In the genomic region with DNA sequence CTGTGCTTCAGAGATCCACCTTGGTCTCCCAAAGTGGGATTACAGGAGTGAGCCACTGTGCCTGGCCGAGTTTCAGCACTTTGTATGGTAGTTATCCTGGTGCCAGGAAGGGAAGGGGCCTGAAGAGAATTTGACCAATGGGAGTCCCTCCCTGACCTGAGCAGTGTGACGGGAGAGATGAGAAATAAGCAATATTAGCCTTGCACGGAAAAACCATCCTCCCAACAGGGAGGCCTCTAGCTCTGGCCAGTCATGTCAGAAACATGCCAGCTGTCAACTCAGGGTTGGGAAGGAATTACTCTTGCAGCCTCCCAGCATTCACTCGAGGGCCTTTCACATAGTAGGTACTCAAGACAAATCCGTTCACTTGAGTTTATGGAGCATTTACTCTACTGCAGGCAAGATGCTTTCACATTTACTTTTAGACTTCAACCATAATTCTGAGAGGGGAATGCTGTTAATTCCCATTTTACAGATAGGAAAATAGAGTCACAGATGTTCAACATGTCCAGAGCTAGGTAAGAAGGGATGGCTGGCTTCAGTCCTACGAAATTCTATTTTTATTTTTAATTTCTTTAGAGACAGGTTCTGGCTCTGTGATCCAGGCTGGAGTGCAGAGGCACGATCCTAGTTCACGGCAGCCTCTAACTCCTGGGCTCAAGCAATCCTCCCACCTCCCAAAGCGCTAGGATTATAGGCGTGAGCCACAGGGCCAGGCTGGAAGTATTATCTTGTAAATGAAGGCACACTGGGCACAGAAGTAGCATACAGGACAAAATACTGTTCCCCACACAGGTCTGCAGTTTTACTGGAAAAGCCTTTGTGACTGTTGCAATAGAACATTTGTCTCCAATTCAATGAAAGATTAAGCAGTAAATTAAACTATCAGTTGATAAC, we compare ENCODE assay signal across 1 cellular context.
TF ChIP-seq lines count a peak whose summit lies in the region.

No MANE protein-coding gene starts in this region.

TF ChIP-seq in K562, 482 proteins besides CTCF, POLR2A, EP300 and RAD21:
- TF ChIP-seq, protein P1, sequence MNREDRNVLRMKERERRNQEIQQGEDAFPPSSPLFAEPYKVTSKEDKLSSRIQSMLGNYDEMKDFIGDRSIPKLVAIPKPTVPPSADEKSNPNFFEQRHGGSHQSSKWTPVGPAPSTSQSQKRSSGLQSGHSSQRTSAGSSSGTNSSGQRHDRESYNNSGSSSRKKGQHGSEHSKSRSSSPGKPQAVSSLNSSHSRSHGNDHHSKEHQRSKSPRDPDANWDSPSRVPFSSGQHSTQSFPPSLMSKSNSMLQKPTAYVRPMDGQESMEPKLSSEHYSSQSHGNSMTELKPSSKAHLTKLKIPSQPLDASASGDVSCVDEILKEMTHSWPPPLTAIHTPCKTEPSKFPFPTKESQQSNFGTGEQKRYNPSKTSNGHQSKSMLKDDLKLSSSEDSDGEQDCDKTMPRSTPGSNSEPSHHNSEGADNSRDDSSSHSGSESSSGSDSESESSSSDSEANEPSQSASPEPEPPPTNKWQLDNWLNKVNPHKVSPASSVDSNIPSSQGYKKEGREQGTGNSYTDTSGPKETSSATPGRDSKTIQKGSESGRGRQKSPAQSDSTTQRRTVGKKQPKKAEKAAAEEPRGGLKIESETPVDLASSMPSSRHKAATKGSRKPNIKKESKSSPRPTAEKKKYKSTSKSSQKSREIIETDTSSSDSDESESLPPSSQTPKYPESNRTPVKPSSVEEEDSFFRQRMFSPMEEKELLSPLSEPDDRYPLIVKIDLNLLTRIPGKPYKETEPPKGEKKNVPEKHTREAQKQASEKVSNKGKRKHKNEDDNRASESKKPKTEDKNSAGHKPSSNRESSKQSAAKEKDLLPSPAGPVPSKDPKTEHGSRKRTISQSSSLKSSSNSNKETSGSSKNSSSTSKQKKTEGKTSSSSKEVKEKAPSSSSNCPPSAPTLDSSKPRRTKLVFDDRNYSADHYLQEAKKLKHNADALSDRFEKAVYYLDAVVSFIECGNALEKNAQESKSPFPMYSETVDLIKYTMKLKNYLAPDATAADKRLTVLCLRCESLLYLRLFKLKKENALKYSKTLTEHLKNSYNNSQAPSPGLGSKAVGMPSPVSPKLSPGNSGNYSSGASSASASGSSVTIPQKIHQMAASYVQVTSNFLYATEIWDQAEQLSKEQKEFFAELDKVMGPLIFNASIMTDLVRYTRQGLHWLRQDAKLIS (CRISPR knock-in tag; IDR thresholded peaks at IDR 0.05): no peak
- no peak for TF ChIP-seq CBFB (CRISPR knock-in tag; IDR thresholded peaks at IDR 0.05)
- no peak for TF ChIP-seq ZNF175 (CRISPR knock-in tag; IDR thresholded peaks at IDR 0.05; ENCODE audit: low read depth)
- TF ChIP-seq HIVEP1 (CRISPR knock-in tag; IDR thresholded peaks at IDR 0.05): no peak
- TF ChIP-seq ZNF778 (CRISPR knock-in tag; IDR thresholded peaks at IDR 0.05): no peak
- TF ChIP-seq E2F8 (IDR thresholded peaks at IDR 0.05; ENCODE audit: low read depth, partially characterized antibody): no peak
- TF ChIP-seq BCOR (IDR thresholded peaks at IDR 0.05): peak; percentile 87
- no peak for TF ChIP-seq CHD1 (IDR thresholded peaks at IDR 0.05; ENCODE audit: low read length)
- TF ChIP-seq SP2 (IDR thresholded peaks at IDR 0.05; ENCODE audit: extremely low read depth, low read depth, low read length, poor library complexity, severe bottlenecking): no peak
- no peak for TF ChIP-seq ZNF134 (CRISPR knock-in tag; conservative IDR thresholded peaks at IDR 0.05)
- no peak for TF ChIP-seq POLR2B (IDR thresholded peaks at IDR 0.05; ENCODE audit: low read depth, partially characterized antibody)
- no peak for TF ChIP-seq NCOA6 (IDR thresholded peaks at IDR 0.05)
- TF ChIP-seq, protein P2, sequence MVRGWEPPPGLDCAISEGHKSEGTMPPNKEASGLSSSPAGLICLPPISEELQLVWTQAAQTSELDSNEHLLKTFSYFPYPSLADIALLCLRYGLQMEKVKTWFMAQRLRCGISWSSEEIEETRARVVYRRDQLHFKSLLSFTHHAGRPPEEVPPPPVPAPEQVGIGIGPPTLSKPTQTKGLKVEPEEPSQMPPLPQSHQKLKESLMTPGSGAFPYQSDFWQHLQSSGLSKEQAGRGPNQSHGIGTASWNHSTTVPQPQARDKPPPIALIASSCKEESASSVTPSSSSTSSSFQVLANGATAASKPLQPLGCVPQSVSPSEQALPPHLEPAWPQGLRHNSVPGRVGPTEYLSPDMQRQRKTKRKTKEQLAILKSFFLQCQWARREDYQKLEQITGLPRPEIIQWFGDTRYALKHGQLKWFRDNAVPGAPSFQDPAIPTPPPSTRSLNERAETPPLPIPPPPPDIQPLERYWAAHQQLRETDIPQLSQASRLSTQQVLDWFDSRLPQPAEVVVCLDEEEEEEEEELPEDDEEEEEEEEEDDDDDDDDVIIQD (CRISPR knock-in tag; IDR thresholded peaks at IDR 0.05): no peak
- TF ChIP-seq PTTG1 (tag; IDR thresholded peaks at IDR 0.05; ENCODE audit: low read depth): no peak
- no peak for TF ChIP-seq ZNF717 (CRISPR knock-in tag; IDR thresholded peaks at IDR 0.05)
- TF ChIP-seq NR1H2 (CRISPR knock-in tag; IDR thresholded peaks at IDR 0.05): no peak
- TF ChIP-seq MYBL2 (IDR thresholded peaks at IDR 0.05; ENCODE audit: low read depth): no peak
- TF ChIP-seq MYBL2 (CRISPR knock-in tag; IDR thresholded peaks at IDR 0.05; ENCODE audit: borderline replicate concordance): no peak
- peak in 1 of 2 experiments; percentile 60; a peak in 1 of 4 replicates for TF ChIP-seq KDM1A (IDR thresholded peaks at IDR 0.05)
- TF ChIP-seq STAT5B (CRISPR knock-in tag; IDR thresholded peaks at IDR 0.05): no peak
- 0 out of 2 replicates have a peak, but pooled peaks have one; percentile 58 for TF ChIP-seq ZKSCAN1 (IDR thresholded peaks at IDR 0.05; ENCODE audit: low read depth, low read length)
- no peak for TF ChIP-seq ETV5 (CRISPR knock-in tag; IDR thresholded peaks at IDR 0.05; ENCODE audit: low read depth)
- TF ChIP-seq MIER1 (IDR thresholded peaks at IDR 0.05; ENCODE audit: low read depth): no peak
- no peak for TF ChIP-seq GATAD2A (IDR thresholded peaks at IDR 0.05)
- TF ChIP-seq PCBP2 (IDR thresholded peaks at IDR 0.05; ENCODE audit: low read depth, low read length, poor library complexity, severe bottlenecking): no peak
- no peak for TF ChIP-seq HBP1 (CRISPR knock-in tag; IDR thresholded peaks at IDR 0.05)
- TF ChIP-seq SMARCA5 (IDR thresholded peaks at IDR 0.05): peak; percentile 24; the same call in 1 of the 2 replicates
- TF ChIP-seq CHD4 (IDR thresholded peaks at IDR 0.05; ENCODE audit: insufficient read depth, insufficient replicate concordance, low read depth, low read length, poor library complexity, severe bottlenecking): peak; percentile 63
- TF ChIP-seq ZNF431 (CRISPR knock-in tag; IDR thresholded peaks at IDR 0.05): no peak
- TF ChIP-seq RCOR1 (IDR thresholded peaks at IDR 0.05; ENCODE audit: borderline replicate concordance in 1 of 2, low read depth in 2 of 2, low read length in 2 of 2): 0 out of 4 replicates have a peak, but pooled peaks of 1 of the 2 experiments have one; percentile 51
- no peak for TF ChIP-seq TAF7 (tag; IDR thresholded peaks at IDR 0.05)
- TF ChIP-seq CCNT2 (IDR thresholded peaks at IDR 0.05; ENCODE audit: borderline replicate concordance, extremely low read depth, insufficient read length, low read depth, low read length): no peak
- TF ChIP-seq ZNF551 (CRISPR knock-in tag; IDR thresholded peaks at IDR 0.05): no peak
- no peak for TF ChIP-seq POLR2AphosphoS2 (IDR thresholded peaks at IDR 0.05; ENCODE audit: low read length)
- no peak for TF ChIP-seq ZNF583 (CRISPR knock-in tag; IDR thresholded peaks at IDR 0.05)
- TF ChIP-seq ZNF444 (CRISPR knock-in tag; IDR thresholded peaks at IDR 0.05): no peak
- no peak for TF ChIP-seq FIP1L1 (IDR thresholded peaks at IDR 0.05; ENCODE audit: low read depth, low read length, poor library complexity, severe bottlenecking)
- no peak for TF ChIP-seq MTA2 (IDR thresholded peaks at IDR 0.05; ENCODE audit: low read depth)
- peak; percentile 88 for TF ChIP-seq ADNP (tag; IDR thresholded peaks at IDR 0.05)
- TF ChIP-seq NRF1 (conservative IDR thresholded peaks at IDR 0.05 in 1 of 2, IDR thresholded peaks at IDR 0.05 in 1 of 2): no peak
- TF ChIP-seq HDAC2 (IDR thresholded peaks at IDR 0.05): peak; percentile 64; the same call in 1 of the 2 replicates
- TF ChIP-seq ESRRB (CRISPR knock-in tag; IDR thresholded peaks at IDR 0.05; ENCODE audit: borderline replicate concordance): no peak
- TF ChIP-seq SMAD1 (IDR thresholded peaks at IDR 0.05; ENCODE audit: low read depth, low read length, partially characterized antibody): no peak
- no peak for TF ChIP-seq ATF3 (IDR thresholded peaks at IDR 0.05)
- no peak for TF ChIP-seq ATF3 (CRISPR knock-in tag; conservative IDR thresholded peaks at IDR 0.05)
- TF ChIP-seq ZNF511 (CRISPR knock-in tag; IDR thresholded peaks at IDR 0.05): no peak
- no peak for TF ChIP-seq TGIF2 (CRISPR knock-in tag; IDR thresholded peaks at IDR 0.05)
- TF ChIP-seq ATF1 (CRISPR knock-in tag; IDR thresholded peaks at IDR 0.05): no peak
- 0 out of 2 replicates have a peak, but pooled peaks have one; percentile 15 for TF ChIP-seq ATF1 (tag; IDR thresholded peaks at IDR 0.05)
- no peak for TF ChIP-seq ZNF184 (CRISPR knock-in tag; IDR thresholded peaks at IDR 0.05)
- no peak for TF ChIP-seq CEBPB (tag; IDR thresholded peaks at IDR 0.05)
- peak; percentile 95 for TF ChIP-seq RBM25 (IDR thresholded peaks at IDR 0.05; ENCODE audit: low read depth, low read length, severe bottlenecking)
